Comparison of ENCODE assay signal across 1 cellular context in the genomic region with DNA sequence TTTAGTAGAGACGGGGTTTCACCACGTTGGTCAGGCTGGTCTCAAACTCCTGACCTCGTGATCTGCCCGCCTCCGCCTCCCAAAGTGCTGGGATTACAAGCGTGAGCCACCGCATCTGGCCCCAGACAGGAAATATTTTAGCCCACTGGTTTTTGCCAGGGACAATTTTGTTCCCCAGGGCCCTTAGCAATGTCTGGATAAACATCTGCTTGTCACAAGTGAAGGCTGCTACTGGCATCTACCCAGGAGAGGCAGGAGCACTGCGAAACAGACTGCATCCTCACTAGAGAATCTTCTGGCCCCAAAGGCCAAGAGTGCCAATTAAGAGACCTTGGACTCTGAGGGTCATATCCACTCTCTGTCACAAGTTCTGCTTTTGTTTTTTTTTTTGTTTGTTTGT.
TF ChIP-seq lines count a peak whose summit lies in the region.

No MANE protein-coding gene starts in this region.

TF ChIP-seq in WTC11, 78 proteins besides CTCF, POLR2A, EP300 and RAD21 (continued from another document):
- TF ChIP-seq, protein P1, sequence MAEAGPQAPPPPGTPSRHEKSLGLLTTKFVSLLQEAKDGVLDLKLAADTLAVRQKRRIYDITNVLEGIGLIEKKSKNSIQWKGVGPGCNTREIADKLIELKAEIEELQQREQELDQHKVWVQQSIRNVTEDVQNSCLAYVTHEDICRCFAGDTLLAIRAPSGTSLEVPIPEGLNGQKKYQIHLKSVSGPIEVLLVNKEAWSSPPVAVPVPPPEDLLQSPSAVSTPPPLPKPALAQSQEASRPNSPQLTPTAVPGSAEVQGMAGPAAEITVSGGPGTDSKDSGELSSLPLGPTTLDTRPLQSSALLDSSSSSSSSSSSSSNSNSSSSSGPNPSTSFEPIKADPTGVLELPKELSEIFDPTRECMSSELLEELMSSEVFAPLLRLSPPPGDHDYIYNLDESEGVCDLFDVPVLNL (CRISPR knock-in tag; IDR thresholded peaks at IDR 0.05; ENCODE audit: borderline replicate concordance, low read depth), result no peak
- no peak for TF ChIP-seq PRRX2 (CRISPR knock-in tag; IDR thresholded peaks at IDR 0.05)
